Comparison of ENCODE assay signal across 14 cellular contexts in genomic region chr6:110063864-110064263, GRCh38.
A peak's percentile ranks its signal among the peaks of the same experiment; 100 is the strongest.
DNase-seq lines count a peak whose midpoint lies in the region; ATAC-seq and TF ChIP-seq lines count a peak whose summit lies in the region.
"Had no signal": no experiment of that assay in that cellular context is flagged by ENCODE, and none has a peak within 500 bp of the region (broad histone marks: within the 10 kb centered on the region; RNA-seq: fewer than 3 reads in every experiment).

No MANE protein-coding gene starts in this region.

- POLR2A ChIA-PET in activated CD4-positive, alpha-beta memory T cell treated with anti-CD3 and anti-CD28 coated beads, Interleukin-2, amount 10 ng/mL, durations not matched to agents 7 days and 5 days (lab: Charles Lee) = no interaction called here

- TF ChIP-seq POLR2A in vagina (IDR thresholded peaks at IDR 0.05) = no peak

- no peaks in the 10 kb centered on the region for H4K20me1 ChIP-seq in BLaER1

- H3K27ac Mint-ChIP-seq in activated T-helper 1 cell treated with anti-CD3 and anti-CD28 coated beads, Interleukin-12 subunit alpha, Interleukin-12 subunit beta, Interleukin-2, Interleukin-4 antibody, amounts not matched to agents 30 ng/mL and 10 ng/mL and 1 ng/mL, durations not matched to agents 14 hours and 24 hours and 36 hours = no peak overlapping the region
- H3K27ac Mint-ChIP-seq in activated CD4-positive, alpha-beta memory T cell treated with anti-CD3 and anti-CD28 coated beads, Interleukin-2, amount 10 ng/mL, durations not matched to agents 7 days and 5 days = no peak overlapping the region

- no peaks in the 10 kb centered on the region for H3K36me3 Mint-ChIP-seq in activated T-helper 1 cell treated with anti-CD3 and anti-CD28 coated beads, Interleukin-12 subunit alpha, Interleukin-12 subunit beta, Interleukin-2, Interleukin-4 antibody, amounts not matched to agents 30 ng/mL and 10 ng/mL and 1 ng/mL, durations not matched to agents 14 hours and 24 hours and 36 hours (ENCODE audit: low read depth)
- H3K36me3 Mint-ChIP-seq in activated CD4-positive, alpha-beta memory T cell treated with anti-CD3 and anti-CD28 coated beads, Interleukin-2, amount 10 ng/mL, durations not matched to agents 7 days and 5 days (ENCODE audit: low read depth) = no peaks in the 10 kb centered on the region

- no peaks in the 10 kb centered on the region for H3K9me3 Mint-ChIP-seq in activated T-helper 1 cell treated with anti-CD3 and anti-CD28 coated beads, Interleukin-12 subunit alpha, Interleukin-12 subunit beta, Interleukin-2, Interleukin-4 antibody, amounts not matched to agents 30 ng/mL and 10 ng/mL and 1 ng/mL, durations not matched to agents 14 hours and 24 hours and 36 hours
- no peaks in the 10 kb centered on the region for H3K9me3 Mint-ChIP-seq in activated CD4-positive, alpha-beta memory T cell treated with anti-CD3 and anti-CD28 coated beads, Interleukin-2, amount 10 ng/mL, durations not matched to agents 7 days and 5 days
- H3K9me3 Mint-ChIP-seq: neural crest cell had no signal

- H3K4me2 ChIP-seq in BLaER1 = peak overlapping the region; percentile 62

- no peaks in the 10 kb centered on the region for H3K36me3 ChIP-seq in BLaER1
- H3K36me3 ChIP-seq in vagina = no peaks in the 10 kb centered on the region
- H3K36me3 ChIP-seq: gastroesophageal sphincter had no signal

- ATAC-seq in GM19023 (IDR thresholded peaks at IDR 0.05; ENCODE audit: unreplicated experiment) (peak; percentile 63), HG03432 (IDR thresholded peaks at IDR 0.05; ENCODE audit: unreplicated experiment) (peak; percentile 74)
- ATAC-seq: gastroesophageal sphincter had no signal

- no peak overlapping the region for H3K4me3 Mint-ChIP-seq in activated T-helper 1 cell treated with anti-CD3 and anti-CD28 coated beads, Interleukin-12 subunit alpha, Interleukin-12 subunit beta, Interleukin-2, Interleukin-4 antibody, amounts not matched to agents 30 ng/mL and 10 ng/mL and 1 ng/mL, durations not matched to agents 14 hours and 24 hours and 36 hours
- no peak overlapping the region for H3K4me3 Mint-ChIP-seq in activated CD4-positive, alpha-beta memory T cell treated with anti-CD3 and anti-CD28 coated beads, Interleukin-2, amount 10 ng/mL, durations not matched to agents 7 days and 5 days
- H3K4me3 Mint-ChIP-seq: neural crest cell had no signal

- CTCF ChIA-PET in activated CD4-positive, alpha-beta memory T cell treated with anti-CD3 and anti-CD28 coated beads, Interleukin-2, amount 10 ng/mL, durations not matched to agents 7 days and 5 days (lab: Charles Lee) = interaction anchor here (1.6 kb wide), 1 partner anchor 24 kb away, joined by 5 read pairs; no protein-coding TSS in a partner anchor

- intact Hi-C loops in activated T-helper 1 cell treated with anti-CD3 and anti-CD28 coated beads, Interleukin-12 subunit alpha, Interleukin-12 subunit beta, Interleukin-2, Interleukin-4 antibody, amounts not matched to agents 30 ng/mL and 10 ng/mL and 1 ng/mL, durations not matched to agents 14 hours and 24 hours and 36 hours (cut with micrococcal nuclease) = no loop called here
- intact Hi-C loops in vagina (cut with DNase I) = no loop called here

- no peaks in the 10 kb centered on the region for H3K27me3 ChIP-seq in BLaER1
- no peaks in the 10 kb centered on the region for H3K27me3 ChIP-seq in vagina

- DNase-seq in activated T-helper 1 cell treated with anti-CD3 and anti-CD28 coated beads, Interleukin-12 subunit alpha, Interleukin-12 subunit beta, Interleukin-2, Interleukin-4 antibody, amounts not matched to agents 30 ng/mL and 10 ng/mL and 1 ng/mL, durations not matched to agents 14 hours and 24 hours and 36 hours (ENCODE audit: low spot score) = peak; percentile 10
- DNase-seq in NCI-H446 (lab: John Stamatoyannopoulos, UW) (no peak), vagina (ENCODE audit: extremely low spot score in 2 of 2) (no peak)
- DNase-seq in activated effector memory CD4-positive, alpha-beta T cell treated with Interleukin-2 at 50 U/mL for 16 hours = no peak
- no peak for DNase-seq in activated CD4-positive, alpha-beta memory T cell treated with anti-CD3 and anti-CD28 coated beads, Interleukin-2, amount 10 ng/mL, durations not matched to agents 7 days and 5 days
- DNase-seq: AML-193; anterior cingulate cortex; effector CD8-positive, alpha-beta T cell; NCI-H82 had no signal

- no peaks in the 10 kb centered on the region for H3K9me3 ChIP-seq in BLaER1
- no peaks in the 10 kb centered on the region for H3K9me3 ChIP-seq in vagina
- H3K9me3 ChIP-seq: gastroesophageal sphincter had no signal

- peak overlapping the region; percentile 56; the same call in 1 of the 2 replicates for H3K27ac ChIP-seq in BLaER1
- no peak overlapping the region for H3K27ac ChIP-seq in vagina
- H3K27ac ChIP-seq: gastroesophageal sphincter had no signal

- H3K4me3 ChIP-seq in BLaER1 (no peak overlapping the region), vagina (no peak overlapping the region)
- H3K4me3 ChIP-seq: gastroesophageal sphincter had no signal

- H3K4me1 Mint-ChIP-seq in activated T-helper 1 cell treated with anti-CD3 and anti-CD28 coated beads, Interleukin-12 subunit alpha, Interleukin-12 subunit beta, Interleukin-2, Interleukin-4 antibody, amounts not matched to agents 30 ng/mL and 10 ng/mL and 1 ng/mL, durations not matched to agents 14 hours and 24 hours and 36 hours (ENCODE audit: low read depth) = no peaks in the 10 kb centered on the region
- no peaks in the 10 kb centered on the region for H3K4me1 Mint-ChIP-seq in activated CD4-positive, alpha-beta memory T cell treated with anti-CD3 and anti-CD28 coated beads, Interleukin-2, amount 10 ng/mL, durations not matched to agents 7 days and 5 days

- H3K9ac ChIP-seq in BLaER1 = no peak overlapping the region

- peaks cover 19% of the 10 kb centered on the region for H3K27me3 Mint-ChIP-seq in activated T-helper 1 cell treated with anti-CD3 and anti-CD28 coated beads, Interleukin-12 subunit alpha, Interleukin-12 subunit beta, Interleukin-2, Interleukin-4 antibody, amounts not matched to agents 30 ng/mL and 10 ng/mL and 1 ng/mL, durations not matched to agents 14 hours and 24 hours and 36 hours (ENCODE audit: insufficient read depth)
- H3K27me3 Mint-ChIP-seq in activated CD4-positive, alpha-beta memory T cell treated with anti-CD3 and anti-CD28 coated beads, Interleukin-2, amount 10 ng/mL, durations not matched to agents 7 days and 5 days = peaks cover 40% of the 10 kb centered on the region

- no peak for TF ChIP-seq CTCF in vagina (IDR thresholded peaks at IDR 0.05)

- H3K4me1 ChIP-seq in BLaER1 (peaks cover 62% of the 10 kb centered on the region), vagina (no peaks in the 10 kb centered on the region)
